25 cellular contexts compared by ENCODE assay signal in the genomic region with DNA sequence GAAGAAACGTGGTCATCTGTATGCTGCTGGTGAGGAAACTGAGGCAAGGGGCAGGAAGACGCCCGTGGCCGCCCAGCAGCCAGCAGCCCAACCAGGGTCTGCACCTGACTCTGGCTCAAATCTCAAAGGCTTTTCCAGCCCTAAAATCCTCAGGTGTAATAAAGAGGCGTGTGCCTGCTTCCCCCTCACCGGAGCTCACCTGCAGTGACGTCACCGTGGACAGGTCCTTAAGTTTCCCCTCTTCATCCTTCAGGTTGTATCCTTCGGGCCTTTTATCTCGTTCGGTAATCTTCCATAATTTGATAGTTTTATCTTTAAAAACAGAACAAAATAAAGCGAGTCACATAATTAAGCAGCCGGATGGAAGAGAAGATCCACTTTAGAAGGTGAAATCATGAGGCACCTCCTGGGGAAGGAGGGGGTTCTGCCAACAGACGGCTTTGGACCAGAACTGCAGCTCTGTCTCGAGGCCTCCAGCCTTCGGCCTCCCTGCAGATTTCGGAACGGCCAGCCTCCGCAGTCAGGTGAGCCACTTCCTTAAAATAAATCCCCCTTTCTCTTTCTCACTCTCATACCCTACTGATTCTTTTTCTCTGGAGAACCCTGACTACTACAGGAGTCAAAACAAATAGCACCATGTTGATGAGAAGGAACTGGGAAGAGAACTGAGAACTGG.
"Had no signal": no experiment of that assay in that cellular context is flagged by ENCODE, and none has a peak within 500 bp of the region (broad histone marks: within the 10 kb centered on the region; RNA-seq: fewer than 3 reads in every experiment).

No MANE protein-coding gene starts in this region.

- H3K36me3 ChIP-seq: left ventricle myocardium inferior, tibial nerve, upper lobe of left lung, vagina had no signal

- H3K27me3 ChIP-seq: vagina had no signal

- H3K4me3 Mint-ChIP-seq: immature natural killer cell; memory B cell; naive thymus-derived CD4-positive, alpha-beta T cell; natural killer cell treated with Interleukin-12 subunit alpha and Interleukin-12 subunit beta and Interleukin-15 and Interleukin-18, amount 100 ng/mL, for 72 hours; stimulated activated memory B cell treated with anti-CD40 and anti-IgM and Interleukin-4, amounts not matched to agents 10 μg/mL and 1 μg/mL and 100 μg/mL, for 72 hours; stimulated activated naive CD8-positive, alpha-beta T cell treated with anti-CD3 and anti-CD28 coated beads, Interleukin-15, amount 100 ng/mL, for 72 hours had no signal

- H3K4me3 ChIP-seq: left ventricle myocardium inferior, mucosa of descending colon, skin epidermis, tibial nerve, upper lobe of left lung, vagina had no signal

- H3K9me3 Mint-ChIP-seq: memory B cell; naive thymus-derived CD4-positive, alpha-beta T cell; natural killer cell treated with Interleukin-12 subunit alpha and Interleukin-12 subunit beta and Interleukin-15 and Interleukin-18, amount 100 ng/mL, for 72 hours; stimulated activated memory B cell treated with anti-CD40 and anti-IgM and Interleukin-4, amounts not matched to agents 10 μg/mL and 1 μg/mL and 100 μg/mL, for 72 hours; stimulated activated naive CD8-positive, alpha-beta T cell treated with anti-CD3 and anti-CD28 coated beads, Interleukin-15, amount 100 ng/mL, for 72 hours had no signal

- H3K4me1 ChIP-seq: left ventricle myocardium inferior, parathyroid adenoma, tibial nerve, upper lobe of left lung, vagina had no signal

- H3K9ac ChIP-seq: parathyroid adenoma had no signal

- H2AFZ ChIP-seq: parathyroid adenoma had no signal

- H3K9me3 ChIP-seq: left ventricle myocardium inferior, mucosa of descending colon, tibial nerve, upper lobe of left lung, vagina had no signal

- ATAC-seq: mucosa of descending colon; naive thymus-derived CD4-positive, alpha-beta T cell; natural killer cell treated with Interleukin-12 subunit alpha and Interleukin-12 subunit beta and Interleukin-15 and Interleukin-18, amount 100 ng/mL, for 72 hours; right cardiac atrium; sciatic nerve; stimulated activated memory B cell treated with anti-CD40 and anti-IgM and Interleukin-4, amounts not matched to agents 10 μg/mL and 1 μg/mL and 100 μg/mL, for 72 hours; stimulated activated naive CD8-positive, alpha-beta T cell treated with anti-CD3 and anti-CD28 coated beads, Interleukin-15, amount 100 ng/mL, for 72 hours had no signal

- H3K4me1 Mint-ChIP-seq: immature natural killer cell; memory B cell; naive thymus-derived CD4-positive, alpha-beta T cell; stimulated activated memory B cell treated with anti-CD40 and anti-IgM and Interleukin-4, amounts not matched to agents 10 μg/mL and 1 μg/mL and 100 μg/mL, for 72 hours; stimulated activated naive CD8-positive, alpha-beta T cell treated with anti-CD3 and anti-CD28 coated beads, Interleukin-15, amount 100 ng/mL, for 72 hours had no signal

- H3K36me3 Mint-ChIP-seq: immature natural killer cell; memory B cell; naive thymus-derived CD4-positive, alpha-beta T cell; natural killer cell treated with Interleukin-12 subunit alpha and Interleukin-12 subunit beta and Interleukin-15 and Interleukin-18, amount 100 ng/mL, for 72 hours; stimulated activated memory B cell treated with anti-CD40 and anti-IgM and Interleukin-4, amounts not matched to agents 10 μg/mL and 1 μg/mL and 100 μg/mL, for 72 hours had no signal

- H3K27ac ChIP-seq: left ventricle myocardium inferior, parathyroid adenoma, skin epidermis, tibial nerve, upper lobe of left lung, vagina had no signal

- H3K27ac Mint-ChIP-seq: immature natural killer cell; memory B cell; naive thymus-derived CD4-positive, alpha-beta T cell; natural killer cell treated with Interleukin-12 subunit alpha and Interleukin-12 subunit beta and Interleukin-15 and Interleukin-18, amount 100 ng/mL, for 72 hours; progenitor cell of endocrine pancreas; stimulated activated memory B cell treated with anti-CD40 and anti-IgM and Interleukin-4, amounts not matched to agents 10 μg/mL and 1 μg/mL and 100 μg/mL, for 72 hours; stimulated activated naive CD8-positive, alpha-beta T cell treated with anti-CD3 and anti-CD28 coated beads, Interleukin-15, amount 100 ng/mL, for 72 hours had no signal

- H3K79me2 ChIP-seq: parathyroid adenoma had no signal

- DNase-seq: head of caudate nucleus; hypothalamus; immature natural killer cell; midbrain; naive thymus-derived CD4-positive, alpha-beta T cell; nucleus accumbens; retina; stimulated activated CD4-positive, alpha-beta T cell treated with anti-CD3 and anti-CD28 coated beads, Interleukin-4, amount 100 ng/mL, for 4 hours; stimulated activated CD8-positive, alpha-beta memory T cell treated with anti-CD3 and anti-CD28 coated beads, Interleukin-4, amount 100 ng/mL, for 48 hours; stimulated activated naive CD4-positive, alpha-beta T cell treated with Interleukin-2 at 50 U/mL for 16 hours; stimulated activated naive CD8-positive, alpha-beta T cell treated with anti-CD3 and anti-CD28 coated beads, Interleukin-15, amount 100 ng/mL, for 72 hours; substantia nigra had no signal
